Comparison of ENCODE assay signal across 1 cellular context in the genomic region with DNA sequence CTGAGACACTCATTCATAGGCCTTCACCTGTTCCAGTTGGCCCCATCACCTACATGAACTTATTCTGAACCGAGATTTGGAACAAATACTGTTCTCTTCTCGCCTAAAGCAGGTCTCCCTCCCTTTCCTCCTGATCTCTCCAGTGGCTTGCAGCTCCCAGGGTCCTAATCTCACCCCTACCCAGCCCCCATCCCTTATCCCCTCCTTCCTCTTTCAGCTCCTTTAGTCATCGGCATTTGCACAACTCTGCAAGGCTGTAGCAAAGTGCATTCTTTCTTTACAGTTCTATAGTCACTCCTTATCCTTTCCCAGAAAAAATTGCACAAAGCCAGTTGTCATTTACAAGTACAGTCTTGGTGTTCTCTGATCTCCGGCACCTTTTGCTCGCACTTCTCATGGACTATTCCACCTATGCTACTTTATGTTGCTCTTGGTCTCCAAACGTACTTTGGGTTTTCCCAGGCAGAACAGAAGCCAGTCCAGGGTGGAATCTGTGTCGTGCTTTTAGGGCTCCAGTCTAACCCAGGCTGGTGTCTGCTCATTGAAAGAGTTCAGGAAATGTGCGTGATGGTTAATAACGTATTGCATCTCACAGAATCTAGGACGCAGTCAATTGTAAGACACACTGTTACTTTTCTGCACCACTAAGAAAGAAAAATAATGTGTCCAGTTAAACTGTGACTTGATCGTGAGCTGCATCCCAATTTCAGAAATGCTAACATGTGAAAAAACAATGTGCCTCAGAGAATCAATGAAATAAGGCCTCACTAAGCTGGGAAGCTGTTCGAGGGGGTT.
TF ChIP-seq lines count a peak whose summit lies in the region.

No MANE protein-coding gene starts in this region.

TF ChIP-seq in IMR-90, 13 proteins besides CTCF, POLR2A, EP300 and RAD21:
- TF ChIP-seq FOS (IDR thresholded peaks at IDR 0.05; ENCODE audit: low read depth, low read length), result no peak
- TF ChIP-seq, protein P1, sequence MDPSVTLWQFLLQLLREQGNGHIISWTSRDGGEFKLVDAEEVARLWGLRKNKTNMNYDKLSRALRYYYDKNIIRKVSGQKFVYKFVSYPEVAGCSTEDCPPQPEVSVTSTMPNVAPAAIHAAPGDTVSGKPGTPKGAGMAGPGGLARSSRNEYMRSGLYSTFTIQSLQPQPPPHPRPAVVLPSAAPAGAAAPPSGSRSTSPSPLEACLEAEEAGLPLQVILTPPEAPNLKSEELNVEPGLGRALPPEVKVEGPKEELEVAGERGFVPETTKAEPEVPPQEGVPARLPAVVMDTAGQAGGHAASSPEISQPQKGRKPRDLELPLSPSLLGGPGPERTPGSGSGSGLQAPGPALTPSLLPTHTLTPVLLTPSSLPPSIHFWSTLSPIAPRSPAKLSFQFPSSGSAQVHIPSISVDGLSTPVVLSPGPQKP (IDR thresholded peaks at IDR 0.05; ENCODE audit: borderline replicate concordance, low read depth, low read length), result no peak
- peak; percentile 46 for TF ChIP-seq CEBPB (IDR thresholded peaks at IDR 0.05; ENCODE audit: low read depth, low read length)
